26 cellular contexts compared by ENCODE assay signal in the genomic region with DNA sequence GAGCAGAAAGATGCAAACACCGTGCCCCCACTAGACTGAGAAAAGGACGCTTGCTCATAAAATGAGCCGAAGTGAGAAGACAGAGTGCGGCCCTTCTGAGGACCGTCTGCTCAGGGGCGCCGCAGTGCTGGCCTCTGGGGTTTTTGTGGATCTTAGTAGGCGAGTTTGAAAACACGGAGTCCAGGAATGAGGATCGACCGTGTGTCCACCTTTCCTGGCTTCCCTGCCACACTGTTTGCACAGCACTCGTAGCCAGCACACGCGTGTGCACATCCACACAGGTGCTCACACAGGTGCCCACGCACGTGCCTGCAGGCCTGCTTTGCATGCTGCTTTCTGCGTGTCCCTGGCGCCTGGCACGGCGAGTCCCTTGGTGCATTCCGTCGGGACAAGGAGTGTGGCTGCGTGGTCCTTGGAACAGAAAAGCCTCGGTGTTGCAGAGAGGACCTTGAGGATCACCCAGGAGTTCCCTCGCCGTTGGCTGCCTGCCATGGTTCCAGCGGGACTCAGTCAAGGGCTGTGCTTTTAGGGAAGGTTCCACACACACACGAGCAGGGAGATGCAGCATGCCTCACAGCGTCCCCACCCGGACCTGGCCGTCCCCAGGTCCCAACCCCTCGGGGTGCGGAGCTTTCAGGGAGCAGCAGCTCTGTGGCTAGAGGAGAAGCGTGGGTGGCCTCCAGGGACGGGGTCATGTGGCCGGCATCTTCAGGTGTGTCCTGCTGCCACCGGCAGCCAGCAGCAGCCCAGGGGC. TPM values are rescaled to one million over a fixed set of nuclear protein-coding genes. Genes with fewer than 3 reads are reported as not detected.
DNase-seq lines count a peak whose midpoint lies in the region; ATAC-seq, FAIRE-seq and TF ChIP-seq lines count a peak whose summit lies in the region.
"Had no signal": no experiment of that assay in that cellular context is flagged by ENCODE, and none has a peak within 500 bp of the region (broad histone marks: within the 10 kb centered on the region; RNA-seq: fewer than 3 reads in every experiment).

No MANE protein-coding gene starts in this region.

- DNase-seq in SK-N-SH = peak; percentile 8
- DNase-seq in GM20000 (ENCODE audit: low spot score) = peak; percentile 12
- no peak for DNase-seq in K562 (ENCODE audit: extremely low read depth in 1 of 4, low spot score in 3 of 4)
- DNase-seq in osteoblast (ENCODE audit: insufficient read length, low spot score, missing footprints) = peak; percentile 85
- no peak for DNase-seq in stimulated activated naive CD8-positive, alpha-beta T cell treated with anti-CD3 and anti-CD28 coated beads, Interleukin-15, amount 100 ng/mL, for 72 hours
- DNase-seq in Calu3 = no peak
- DNase-seq: ACHN; C1 segment of cervical spinal cord; CD8-positive, alpha-beta T cell; IMR-90; NCI-H1105; NCI-H146; NCI-H2029 treated with DMSO at 0.1 percent for 48 hours; NCI-H2171; NCI-H345; NCI-H524; NCI-H774 had no signal

- no peak for TF ChIP-seq RAD21 in SK-N-SH (IDR thresholded peaks at IDR 0.05; ENCODE audit: low read length)
- TF ChIP-seq RAD21 in K562 (CRISPR knock-in tag; conservative IDR thresholded peaks at IDR 0.05 in 1 of 2, IDR thresholded peaks at IDR 0.05 in 1 of 2) = no peak

- intact Hi-C loops in K562 (cut with micrococcal nuclease) = no loop called here
- intact Hi-C loops in Calu3 (cut with micrococcal nuclease; ENCODE audit: unreplicated experiment) = no loop called here

- ATAC-seq in SK-N-SH treated with all-trans-retinoic acid at 6 μM for 48 hours = no peak
- ATAC-seq in K562 = no peak
- ATAC-seq in GM18511 (IDR thresholded peaks at IDR 0.05; ENCODE audit: unreplicated experiment) = no peak
- no peak for ATAC-seq in stimulated activated naive CD8-positive, alpha-beta T cell treated with anti-CD3 and anti-CD28 coated beads, Interleukin-15, amount 100 ng/mL, for 72 hours
- ATAC-seq: CD8-positive, alpha-beta T cell; GM23338; Right ventricle myocardium inferior had no signal

- no peaks in the 10 kb centered on the region for H4K20me1 ChIP-seq in SK-N-SH (ENCODE audit: insufficient read depth)
- H4K20me1 ChIP-seq in K562 (replicated peaks; ENCODE audit: control insufficient read depth, insufficient read depth, low read length) = no peaks in the 10 kb centered on the region
- H4K20me1 ChIP-seq in osteoblast (ENCODE audit: insufficient read depth, low read length) = no peaks in the 10 kb centered on the region

- no peak overlapping the region for H2AFZ ChIP-seq in SK-N-SH (ENCODE audit: low read depth)
- H2AFZ ChIP-seq in K562 (ENCODE audit: low read depth, low read length) = no peak overlapping the region
- H2AFZ ChIP-seq in osteoblast (ENCODE audit: low read length) = no peak overlapping the region
- H2AFZ ChIP-seq: GM23338 had no signal

- H3K4me1 ChIP-seq in SK-N-SH (ENCODE audit: control insufficient read depth in 1 of 2, insufficient read depth in 2 of 2, low read depth in 1 of 2, low read length in 1 of 2) (peaks cover 0 to 23% of the 10 kb centered on the region in 2 experiments; a peak in 1 of 4 replicates), K562 (replicated peaks in 1 of 2; ENCODE audit: control insufficient read depth in 2 of 2, insufficient read depth in 2 of 2, low read length in 2 of 2) (peaks cover 0 to 22% of the 10 kb centered on the region in 2 experiments; a peak in 2 of 5 replicates), osteoblast (ENCODE audit: insufficient read depth, low read length) (no peaks in the 10 kb centered on the region)
- H3K4me1 ChIP-seq: HAP-1, SJSA1 had no signal

- H3K9me3 ChIP-seq in SK-N-SH = no peaks in the 10 kb centered on the region
- H3K9me3 ChIP-seq in K562 (replicated peaks; ENCODE audit: control insufficient read depth, insufficient read depth, low read depth, low read length) = no peaks in the 10 kb centered on the region
- H3K9me3 ChIP-seq in osteoblast (ENCODE audit: low read depth, low read length) = no peaks in the 10 kb centered on the region
- H3K9me3 ChIP-seq: HAP-1, SJSA1 had no signal

- no peak overlapping the region for H3K9ac ChIP-seq in SK-N-SH
- H3K9ac ChIP-seq in K562 (ENCODE audit: insufficient read depth in 1 of 2, low read depth in 2 of 2, low read length in 2 of 2) = no peak overlapping the region

- peaks cover 9% of the 10 kb centered on the region for H3K36me3 Mint-ChIP-seq in Calu3 (ENCODE audit: insufficient read depth, unreplicated experiment)

- H3K36me3 ChIP-seq in SK-N-SH (replicated peaks in 1 of 2; ENCODE audit: control insufficient read depth in 1 of 2, insufficient read depth in 2 of 2, low read length in 1 of 2) = peaks cover 3 to 71% of the 10 kb centered on the region in 2 experiments
- peaks cover 93% of the 10 kb centered on the region; the same call in 2 of the 3 replicates for H3K36me3 ChIP-seq in K562 (ENCODE audit: control insufficient read depth, insufficient read depth, low read length)
- H3K36me3 ChIP-seq in osteoblast (ENCODE audit: insufficient read depth, low read length) = peaks cover 29% of the 10 kb centered on the region

- TF ChIP-seq EP300 in SK-N-SH (IDR thresholded peaks at IDR 0.05; ENCODE audit: borderline replicate concordance in 1 of 2, low read depth in 1 of 2, low read length in 1 of 2) = no peak
- TF ChIP-seq EP300 in K562 (IDR thresholded peaks at IDR 0.05; ENCODE audit: low read length) = no peak

- H3K9me3 Mint-ChIP-seq in stimulated activated naive CD8-positive, alpha-beta T cell treated with anti-CD3 and anti-CD28 coated beads, Interleukin-15, amount 100 ng/mL, for 72 hours = no peaks in the 10 kb centered on the region
- H3K9me3 Mint-ChIP-seq in Calu3 (ENCODE audit: low read depth, unreplicated experiment) = no peaks in the 10 kb centered on the region
- H3K9me3 Mint-ChIP-seq: CD8-positive, alpha-beta T cell; GM23338 had no signal

- peak overlapping the region in 1 of 2 donors; percentile 19 for H3K27ac Mint-ChIP-seq in stimulated activated naive CD8-positive, alpha-beta T cell treated with anti-CD3 and anti-CD28 coated beads, Interleukin-15, amount 100 ng/mL, for 72 hours
- no peak overlapping the region for H3K27ac Mint-ChIP-seq in Calu3 (ENCODE audit: unreplicated experiment)
- H3K27ac Mint-ChIP-seq: CD8-positive, alpha-beta T cell; GM23338 had no signal

- no peak for FAIRE-seq in K562 (lab: Jason Lieb, UNC)
- FAIRE-seq: G401.6, RCC 7860 had no signal

- H3K79me2 ChIP-seq in SK-N-SH (ENCODE audit: insufficient read depth) (no peaks in the 10 kb centered on the region), K562 (ENCODE audit: control insufficient read depth, insufficient read depth, low read length) (no peaks in the 10 kb centered on the region), osteoblast (ENCODE audit: insufficient read depth, low read length) (no peaks in the 10 kb centered on the region)

- no peaks in the 10 kb centered on the region for H3K27me3 Mint-ChIP-seq in stimulated activated naive CD8-positive, alpha-beta T cell treated with anti-CD3 and anti-CD28 coated beads, Interleukin-15, amount 100 ng/mL, for 72 hours
- no peaks in the 10 kb centered on the region for H3K27me3 Mint-ChIP-seq in Calu3 (ENCODE audit: unreplicated experiment)

- H3K4me1 Mint-ChIP-seq in stimulated activated naive CD8-positive, alpha-beta T cell treated with anti-CD3 and anti-CD28 coated beads, Interleukin-15, amount 100 ng/mL, for 72 hours = peaks cover 5% of the 10 kb centered on the region
- no peaks in the 10 kb centered on the region for H3K4me1 Mint-ChIP-seq in Calu3 (ENCODE audit: low read depth, unreplicated experiment)
- H3K4me1 Mint-ChIP-seq: GM23338 had no signal

- no peak overlapping the region for H3K27ac ChIP-seq in SK-N-SH (ENCODE audit: low read depth in 2 of 2, low read length in 1 of 2)
- no peak overlapping the region for H3K27ac ChIP-seq in K562 (ENCODE audit: extremely low read depth, low read depth, low read length)
- H3K27ac ChIP-seq in osteoblast (ENCODE audit: low read depth, low read length) = no peak overlapping the region
- H3K27ac ChIP-seq: 22Rv1, SJSA1 had no signal

- CTCF ChIA-PET in SK-N-SH (lab: Yijun Ruan, JAX) (interaction anchor here (1.6 kb wide), 1 partner anchor 10 kb away, joined by 9 read pairs; a partner anchor contains a TSS), K562 (lab: Yijun Ruan, JAX; ENCODE audit: low intra/inter-chr PET ratio) (no interaction called here), Calu3 (lab: Charles Lee) (interaction anchor here (0.6 kb wide), 1 partner anchor 455 kb away, joined by 3 read pairs; no protein-coding TSS in a partner anchor)

- TF ChIP-seq CTCF in SK-N-SH (IDR thresholded peaks at IDR 0.05) = no peak
- no peak for TF ChIP-seq CTCF in GM20000 (IDR thresholded peaks at IDR 0.05; ENCODE audit: extremely low read depth, missing control alignments)
- no peak for TF ChIP-seq CTCF in K562 (IDR thresholded peaks at IDR 0.05 in 2 of 3, conservative IDR thresholded peaks at IDR 0.05 in 1 of 3; ENCODE audit: insufficient read depth in 2 of 3, low read depth in 1 of 3, low read length in 3 of 3)
- no peak for TF ChIP-seq CTCF in osteoblast (IDR thresholded peaks at IDR 0.05; ENCODE audit: extremely low read depth, low read depth, low read length)
- TF ChIP-seq CTCF in Calu3 (IDR thresholded peaks at IDR 0.05; ENCODE audit: unreplicated experiment) = no peak

- in situ Hi-C loops in K562 (cut with MboI) = no loop called here

- POLR2A ChIA-PET in SK-N-SH (lab: Yijun Ruan, JAX) (no interaction called here), K562 (lab: Yijun Ruan, JAX) (interaction anchor here (0.8 kb wide), 1 partner anchor 9 kb away, joined by 3 read pairs; no protein-coding TSS in a partner anchor)

- H3K9me2 ChIP-seq in SK-N-SH = no peaks in the 10 kb centered on the region

- H3K9me1 ChIP-seq in K562 (ENCODE audit: control insufficient read depth, insufficient read depth, low read length) = no peaks in the 10 kb centered on the region

- H3F3A ChIP-seq in SK-N-SH (replicated peaks; ENCODE audit: insufficient read depth) = no peaks in the 10 kb centered on the region

- WGBS in SK-N-SH (ENCODE audit: low lambda C conversion rate) = 91% methylated on average over 22 of the region's 37 CpGs
- WGBS in K562 (ENCODE audit: insufficient coverage, low coverage, missing lambda C conversion rate) = 96% methylated on average over 32 of the region's 37 CpGs

- TF ChIP-seq POLR2A in K562 (conservative IDR thresholded peaks at IDR 0.05) = no peak

- H3K4me3 ChIP-seq in SK-N-SH (ENCODE audit: low read depth in 2 of 2, low read length in 1 of 2) = no peak overlapping the region
- no peak overlapping the region for H3K4me3 ChIP-seq in K562
- no peak overlapping the region for H3K4me3 ChIP-seq in osteoblast (ENCODE audit: insufficient read depth, low read length)
- H3K4me3 ChIP-seq: GM23338, HAP-1, SJSA1 had no signal

- H3K27me3 ChIP-seq in SK-N-SH (ENCODE audit: insufficient read depth) (no peaks in the 10 kb centered on the region), K562 (ENCODE audit: control insufficient read depth in 2 of 2, insufficient read depth in 2 of 2, low read length in 2 of 2) (no peaks in the 10 kb centered on the region), osteoblast (ENCODE audit: insufficient read depth, low read length) (no peaks in the 10 kb centered on the region)
- H3K27me3 ChIP-seq: SJSA1 had no signal

- no peak overlapping the region for H3K4me2 ChIP-seq in SK-N-SH
- H3K4me2 ChIP-seq in K562 (ENCODE audit: insufficient read depth, low read length) = no peak overlapping the region
- H3K4me2 ChIP-seq in osteoblast (ENCODE audit: insufficient read depth, low read length) = no peak overlapping the region
- H3K4me2 ChIP-seq: GM23338 had no signal

- no peak overlapping the region for H3K4me3 Mint-ChIP-seq in stimulated activated naive CD8-positive, alpha-beta T cell treated with anti-CD3 and anti-CD28 coated beads, Interleukin-15, amount 100 ng/mL, for 72 hours
- no peak overlapping the region for H3K4me3 Mint-ChIP-seq in Calu3 (ENCODE audit: low read depth, unreplicated experiment)
- H3K4me3 Mint-ChIP-seq: CD8-positive, alpha-beta T cell; GM23338 had no signal

- TSS peak; percentile 25 for BruUV-seq in K562 (replicated peaks; lab: Mats Ljungman, UMichigan)
- no TSS peak for BruUV-seq in Calu3 (replicated peaks; lab: Mats Ljungman, UMichigan)

RNA-seq across cellular contexts. Expression of a gene that starts 10.1 kb away (rescaled TPM):
- polyA plus RNA-seq in SK-N-SH (2012; rRNA removed) (1.7 and 2.1 TPM in 2 replicates), K562 (2011; rRNA removed) (1.3 and 1.5 TPM in 2 replicates), K562 (2014; fragmentation: Illumina TruSeq; extraction: Trizol) (0.89 and 1.0 TPM in 2 replicates), K562 (2014; fragmentation: Nextera tagmentation; extraction: Ambion mirVana) (under 1 TPM; 0.07 to 0.31 TPM), K562 (2014; rRNA removed) (1.1 and 1.4 TPM in 2 replicates)
- polyA plus RNA-seq in SK-N-SH (2012; cell fraction: cytosol; rRNA removed) = 1.1 and 1.3 TPM in 2 replicates
- 5.6 and 5.8 TPM in 2 replicates for polyA plus RNA-seq in SK-N-SH (2012; cell fraction: nucleus; rRNA removed)
- 3.7 and 5.4 TPM in 2 replicates for total RNA-seq in K562 (2011; cell fraction: chromatin; rRNA removed; ENCODE audit: low replicate concordance)
- 2.8 and 2.9 TPM in 2 replicates for total RNA-seq in K562 (2011; cell fraction: nucleolus; rRNA removed)
- 3.2 and 4.7 TPM in 2 replicates for total RNA-seq in K562 (2011; cell fraction: nucleoplasm; rRNA removed)
- total RNA-seq in K562 (2014; rRNA removed) (1.2 and 1.5 TPM in 2 replicates), K562 (2014; rRNA removed; fragmentation: Illumina TruSeq; extraction: Trizol) (1.0 and 1.4 TPM in 2 replicates), K562 (2015; rRNA removed; fragmentation: Illumina TruSeq; extraction: Trizol) (1.1 and 1.3 TPM in 2 replicates), K562 (2021) (1.3 and 1.8 TPM in 2 replicates), osteoblast (5.6 and 5.8 TPM in 2 replicates), Calu3 (2022) (4.3 and 4.9 TPM in 2 replicates)
- polyA plus RNA-seq in K562 (2011; cell fraction: cytosol; rRNA removed) = 0.78 and 1.0 TPM in 2 replicates
- 1.5 and 2.0 TPM in 2 replicates for polyA plus RNA-seq in K562 (2011; cell fraction: nucleus; rRNA removed)
- polyA plus RNA-seq in K562 (2012) = 0.64 and 1.4 TPM in 2 replicates
- polyA minus RNA-seq in K562 (2011; rRNA and poly(A)+ RNA removed) = 2.5 and 3.2 TPM in 2 replicates
- polyA minus RNA-seq in K562 (2011; cell fraction: cytosol; rRNA and poly(A)+ RNA removed) = 0.64 and 1.5 TPM in 2 replicates
- polyA minus RNA-seq in K562 (2011; cell fraction: nucleus; rRNA and poly(A)+ RNA removed) = 0.81 and 1.3 TPM in 2 replicates

RNA-seq across cellular contexts. Expression of a gene that starts 24.3 kb away (rescaled TPM):
- polyA plus RNA-seq in SK-N-SH (2012; rRNA removed) (124 and 138 TPM in 2 replicates), K562 (2011; rRNA removed) (96.1 and 122 TPM in 2 replicates), K562 (2014; fragmentation: Illumina TruSeq; extraction: Trizol) (77.3 and 106 TPM in 2 replicates), K562 (2014; fragmentation: Nextera tagmentation; extraction: Ambion mirVana) (1 to 10 TPM; 1.3 to 2.0 TPM), K562 (2014; rRNA removed) (174 and 181 TPM in 2 replicates)
- polyA plus RNA-seq in SK-N-SH (2012; cell fraction: cytosol; rRNA removed) = 57.3 and 90.2 TPM in 2 replicates
- 210 and 269 TPM in 2 replicates for polyA plus RNA-seq in SK-N-SH (2012; cell fraction: nucleus; rRNA removed)
- 161 and 433 TPM in 2 replicates for total RNA-seq in K562 (2011; cell fraction: chromatin; rRNA removed; ENCODE audit: low replicate concordance)
- 163 and 178 TPM in 2 replicates for total RNA-seq in K562 (2011; cell fraction: nucleolus; rRNA removed)
- total RNA-seq in K562 (2011; cell fraction: nucleoplasm; rRNA removed) = 128 and 148 TPM in 2 replicates
- total RNA-seq in K562 (2014; rRNA removed) (255 and 325 TPM in 2 replicates), K562 (2014; rRNA removed; fragmentation: Illumina TruSeq; extraction: Trizol) (43.6 and 58.2 TPM in 2 replicates), K562 (2015; rRNA removed; fragmentation: Illumina TruSeq; extraction: Trizol) (97.6 and 106 TPM in 2 replicates), K562 (2021) (193 and 203 TPM in 2 replicates), osteoblast (45.6 and 49.5 TPM in 2 replicates), Calu3 (2022) (85.9 and 86.2 TPM in 2 replicates)
- 93.4 and 185 TPM in 2 replicates for polyA plus RNA-seq in K562 (2011; cell fraction: cytosol; rRNA removed)
- polyA plus RNA-seq in K562 (2011; cell fraction: nucleus; rRNA removed) = 299 and 377 TPM in 2 replicates
- 128 and 152 TPM in 2 replicates for polyA plus RNA-seq in K562 (2012)
- 65.6 and 91.6 TPM in 2 replicates for polyA minus RNA-seq in K562 (2011; rRNA and poly(A)+ RNA removed)
- 90.0 and 90.6 TPM in 2 replicates for polyA minus RNA-seq in K562 (2011; cell fraction: cytosol; rRNA and poly(A)+ RNA removed)
- polyA minus RNA-seq in K562 (2011; cell fraction: nucleus; rRNA and poly(A)+ RNA removed) = 35.1 and 68.2 TPM in 2 replicates

RNA-seq across cellular contexts. Expression of a gene that starts 26.5 kb away (rescaled TPM):
- polyA plus RNA-seq in SK-N-SH (2012; rRNA removed) (60.4 and 78.4 TPM in 2 replicates), K562 (2011; rRNA removed) (44.5 and 67.3 TPM in 2 replicates), K562 (2014; fragmentation: Illumina TruSeq; extraction: Trizol) (72.3 and 101 TPM in 2 replicates), K562 (2014; fragmentation: Nextera tagmentation; extraction: Ambion mirVana) (1 to 10 TPM; 1.4 to 4.8 TPM), K562 (2014; rRNA removed) (87.3 and 89.9 TPM in 2 replicates)
- polyA plus RNA-seq in SK-N-SH (2012; cell fraction: cytosol; rRNA removed) = 31.1 and 45.4 TPM in 2 replicates
- 58.8 and 85.2 TPM in 2 replicates for polyA plus RNA-seq in SK-N-SH (2012; cell fraction: nucleus; rRNA removed)
- 53.5 and 114 TPM in 2 replicates for total RNA-seq in K562 (2011; cell fraction: chromatin; rRNA removed; ENCODE audit: low replicate concordance)
- total RNA-seq in K562 (2011; cell fraction: nucleolus; rRNA removed) = 73.2 and 78.7 TPM in 2 replicates
- 57.0 and 59.8 TPM in 2 replicates for total RNA-seq in K562 (2011; cell fraction: nucleoplasm; rRNA removed)
- total RNA-seq in K562 (2014; rRNA removed) (73.2 and 106 TPM in 2 replicates), K562 (2014; rRNA removed; fragmentation: Illumina TruSeq; extraction: Trizol) (16.2 and 18.1 TPM in 2 replicates), K562 (2015; rRNA removed; fragmentation: Illumina TruSeq; extraction: Trizol) (49.9 and 50.8 TPM in 2 replicates), K562 (2021) (106 and 110 TPM in 2 replicates), osteoblast (35.9 and 38.7 TPM in 2 replicates), Calu3 (2022) (44.7 and 48.3 TPM in 2 replicates)
- polyA plus RNA-seq in K562 (2011; cell fraction: cytosol; rRNA removed) = 73.0 and 146 TPM in 2 replicates
- 65.8 and 104 TPM in 2 replicates for polyA plus RNA-seq in K562 (2011; cell fraction: nucleus; rRNA removed)
- polyA plus RNA-seq in K562 (2012) = 77.3 and 87.1 TPM in 2 replicates
- 10.3 and 19.1 TPM in 2 replicates for polyA minus RNA-seq in K562 (2011; rRNA and poly(A)+ RNA removed)
- 38.4 and 40.7 TPM in 2 replicates for polyA minus RNA-seq in K562 (2011; cell fraction: cytosol; rRNA and poly(A)+ RNA removed)
- polyA minus RNA-seq in K562 (2011; cell fraction: nucleus; rRNA and poly(A)+ RNA removed) = 17.5 and 20.0 TPM in 2 replicates

RNA-seq across cellular contexts. Expression of a gene that starts 31.7 kb away (rescaled TPM):
- polyA plus RNA-seq in SK-N-SH (2012; rRNA removed) (1.4 and 2.2 TPM in 2 replicates), K562 (2011; rRNA removed) (6.7 and 7.5 TPM in 2 replicates), K562 (2014; fragmentation: Illumina TruSeq; extraction: Trizol) (4.6 and 5.4 TPM in 2 replicates), K562 (2014; fragmentation: Nextera tagmentation; extraction: Ambion mirVana) (1 to 10 TPM; 4.4 to 6.1 TPM), K562 (2014; rRNA removed) (3.0 and 3.4 TPM in 2 replicates)
- polyA plus RNA-seq in SK-N-SH (2012; cell fraction: cytosol; rRNA removed) = 1.8 and 2.1 TPM in 2 replicates
- 2.0 and 3.1 TPM in 2 replicates for polyA plus RNA-seq in SK-N-SH (2012; cell fraction: nucleus; rRNA removed)
- total RNA-seq in K562 (2011; cell fraction: chromatin; rRNA removed; ENCODE audit: low replicate concordance) = 9.7 and 21.8 TPM in 2 replicates
- total RNA-seq in K562 (2011; cell fraction: nucleolus; rRNA removed) = 3.2 and 3.6 TPM in 2 replicates
- total RNA-seq in K562 (2011; cell fraction: nucleoplasm; rRNA removed) = 4.7 and 5.1 TPM in 2 replicates
- total RNA-seq in K562 (2014; rRNA removed) (2.0 TPM in 2 replicates), K562 (2014; rRNA removed; fragmentation: Illumina TruSeq; extraction: Trizol) (6.0 and 6.8 TPM in 2 replicates), K562 (2015; rRNA removed; fragmentation: Illumina TruSeq; extraction: Trizol) (3.2 and 3.6 TPM in 2 replicates), K562 (2021) (4.0 and 5.4 TPM in 2 replicates), osteoblast (6.2 and 8.0 TPM in 2 replicates), Calu3 (2022) (3.8 and 5.7 TPM in 2 replicates)
- polyA plus RNA-seq in K562 (2011; cell fraction: cytosol; rRNA removed) = 1.5 and 3.4 TPM in 2 replicates
- polyA plus RNA-seq in K562 (2011; cell fraction: nucleus; rRNA removed) = 3.6 and 6.2 TPM in 2 replicates
- polyA plus RNA-seq in K562 (2012) = 2.5 and 3.1 TPM in 2 replicates
- polyA minus RNA-seq in K562 (2011; rRNA and poly(A)+ RNA removed) = 15.0 and 23.3 TPM in 2 replicates
- 3.5 and 4.8 TPM in 2 replicates for polyA minus RNA-seq in K562 (2011; cell fraction: cytosol; rRNA and poly(A)+ RNA removed)
- polyA minus RNA-seq in K562 (2011; cell fraction: nucleus; rRNA and poly(A)+ RNA removed) = 1.6 and 6.4 TPM in 2 replicates

RNA-seq across cellular contexts. Expression of a gene that starts 57.6 kb away (rescaled TPM):
- 0.46 and 0.67 TPM in 2 replicates for polyA plus RNA-seq in SK-N-SH (2012; rRNA removed)
- polyA plus RNA-seq in SK-N-SH (2012; cell fraction: cytosol; rRNA removed) = 0.63 and 0.71 TPM in 2 replicates
- 0.87 and 1.0 TPM in 2 replicates for polyA plus RNA-seq in SK-N-SH (2012; cell fraction: nucleus; rRNA removed)
- not detected in 2 replicates for total RNA-seq in K562 (2011; cell fraction: chromatin; rRNA removed; ENCODE audit: low replicate concordance)
- total RNA-seq in K562 (2011; cell fraction: nucleolus; rRNA removed) = not detected in 2 replicates
- total RNA-seq in K562 (2011; cell fraction: nucleoplasm; rRNA removed) = 0.08 TPM in 1 of 2 replicates, not detected in the other
- 0.12 and 0.36 TPM in 2 replicates for total RNA-seq in K562 (2014; rRNA removed)
- 0.03 and 0.33 TPM in 2 replicates for total RNA-seq in K562 (2014; rRNA removed; fragmentation: Illumina TruSeq; extraction: Trizol)
- total RNA-seq in K562 (2015; rRNA removed; fragmentation: Illumina TruSeq; extraction: Trizol) = 0.11 TPM in 1 of 2 replicates, not detected in the other
- 0.11 TPM in 1 of 2 replicates, not detected in the other for total RNA-seq in K562 (2021)
- polyA plus RNA-seq in K562 (2011; rRNA removed) = not detected in 2 replicates
- polyA plus RNA-seq in K562 (2011; cell fraction: cytosol; rRNA removed) = not detected in 2 replicates
- not detected in 2 replicates for polyA plus RNA-seq in K562 (2011; cell fraction: nucleus; rRNA removed)
- 0.03 and 0.04 TPM in 2 replicates for polyA plus RNA-seq in K562 (2012)
- polyA plus RNA-seq in K562 (2014; fragmentation: Illumina TruSeq; extraction: Trizol) = 0.01 and 0.06 TPM in 2 replicates
- polyA plus RNA-seq in K562 (2014; fragmentation: Nextera tagmentation; extraction: Ambion mirVana) = under 1 TPM; 0.01 to 0.10 TPM
- 0.08 and 0.09 TPM in 2 replicates for polyA plus RNA-seq in K562 (2014; rRNA removed)
- 0.07 TPM in 1 of 2 replicates, not detected in the other for polyA minus RNA-seq in K562 (2011; rRNA and poly(A)+ RNA removed)
- not detected in 2 replicates for polyA minus RNA-seq in K562 (2011; cell fraction: cytosol; rRNA and poly(A)+ RNA removed)
- not detected in 2 replicates for polyA minus RNA-seq in K562 (2011; cell fraction: nucleus; rRNA and poly(A)+ RNA removed)
- not detected in 2 replicates for total RNA-seq in osteoblast
- total RNA-seq in Calu3 (2022) = not detected in 2 replicates
- total RNA-seq: CD8-positive, alpha-beta T cell; GM23338; IMR-90; Right ventricle myocardium inferior had no signal
- polyA plus RNA-seq: GM23338, IMR-90 had no signal

Comparison
In these comparisons a context has a peak if more than half of its experiments do, and no peak if none do; other contexts are left out.
1. DNase-seq: peak in SK-N-SH (single experiment), GM20000 (single experiment) and osteoblast (single experiment); none in K562 (0 of 4), stimulated activated naive CD8-positive, alpha-beta T cell treated with anti-CD3 and anti-CD28 coated beads, Interleukin-15, amount 100 ng/mL, for 72 hours (0 of 2) and Calu3 (single experiment).